Comparison of ENCODE assay signal across 9 cellular contexts in the genomic region with DNA sequence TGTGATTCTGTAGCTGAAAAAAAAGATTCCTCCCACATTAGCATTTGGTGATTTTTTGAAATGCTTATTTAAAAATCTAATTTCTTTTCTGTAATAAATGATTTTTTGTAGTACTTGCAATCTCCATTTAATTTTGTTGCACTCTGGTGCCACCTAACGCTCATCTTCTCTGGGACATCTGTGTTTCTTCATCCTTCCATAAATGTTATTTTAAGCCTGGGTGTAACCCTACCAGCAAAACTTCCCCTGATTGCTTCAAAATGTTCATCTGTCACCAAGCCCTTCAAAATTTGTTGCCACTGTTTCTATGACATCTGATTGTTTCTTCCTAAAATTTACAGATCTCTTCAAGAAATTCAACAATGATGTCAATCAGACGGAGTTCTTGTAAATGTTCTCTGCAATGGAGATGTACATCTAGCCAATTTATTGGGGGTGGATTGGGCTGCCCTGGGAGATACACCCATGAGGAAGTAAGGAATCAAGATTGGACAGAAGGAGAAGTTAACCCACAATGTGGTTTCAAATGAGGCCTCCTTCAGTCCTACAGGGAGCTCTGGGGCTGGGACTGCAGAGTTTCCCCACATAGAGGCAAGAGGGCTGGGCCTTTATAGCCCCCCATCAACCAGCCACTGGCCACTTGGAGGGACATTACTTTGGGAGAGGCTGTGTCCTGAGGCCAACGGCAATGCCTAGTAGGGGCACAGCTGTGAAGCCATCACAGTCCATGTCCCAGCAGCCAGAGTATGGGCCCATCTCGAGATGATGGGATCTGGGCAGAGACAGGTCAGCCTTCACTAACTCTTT. TPM values are rescaled to one million over a fixed set of nuclear protein-coding genes. Genes with fewer than 3 reads are reported as not detected.
DNase-seq lines count a peak whose midpoint lies in the region; ATAC-seq, FAIRE-seq and TF ChIP-seq lines count a peak whose summit lies in the region.
"Had no signal": no experiment of that assay in that cellular context is flagged by ENCODE, and none has a peak within 500 bp of the region (broad histone marks: within the 10 kb centered on the region; RNA-seq: fewer than 3 reads in every experiment).

No MANE protein-coding gene starts in this region.

- in situ Hi-C loops in transverse colon (cut with MboI; ENCODE audit: low pct_ligation_motif_present in 1 of 4, low pct_unique_long_range_greater_than_20kb in 1 of 4, low sequenced_read_pairs in 3 of 4), result loop anchor here in 1 of 4 donors (25.0 kb wide), 1 partner anchor 299 kb away; no protein-coding TSS in a partner anchor

- WGBS in transverse colon (ENCODE audit: low coverage in 1 of 2), 2 donors, result 51 to 57% methylated on average over 3 to 4 of the region's 4 CpGs

- no peaks in the 10 kb centered on the region for H3K36me3 ChIP-seq in RWPE2 (ENCODE audit: low read depth)
- H3K36me3 ChIP-seq in transverse colon, result no peaks in the 10 kb centered on the region
- H3K36me3 ChIP-seq: HAP-1 had no signal

- DNase-seq in AG04450 (ENCODE audit: low read depth, low spot score) (no peak), GM18507 (ENCODE audit: extremely low spot score, insufficient read length, low read depth) (no peak), RWPE2 (ENCODE audit: low spot score) (no peak), fibroblast of the aortic adventitia (ENCODE audit: low read depth) (peak; percentile 73), transverse colon (no peak)

- intact Hi-C loops in transverse colon (cut with DNase I; ENCODE audit: low total_unique reads), result no loop called here

- H3K9me3 ChIP-seq in AG04450 (ENCODE audit: control insufficient read depth, insufficient read depth, low read length) (no peaks in the 10 kb centered on the region), RWPE2 (ENCODE audit: severe bottlenecking) (no peaks in the 10 kb centered on the region), transverse colon (no peaks in the 10 kb centered on the region)
- H3K9me3 ChIP-seq: HAP-1 had no signal

- H3K4me1 ChIP-seq in RWPE2 (ENCODE audit: insufficient read depth, poor library complexity, severe bottlenecking), result no peaks in the 10 kb centered on the region
- no peaks in the 10 kb centered on the region for H3K4me1 ChIP-seq in transverse colon

- no peak for TF ChIP-seq EP300 in transverse colon (IDR thresholded peaks at IDR 0.05; ENCODE audit: low read depth)

- peak; percentile 52; the same call in 1 of the 3 replicates for ATAC-seq in RWPE2 (ENCODE audit: low read depth)
- no peak for ATAC-seq in GM19023 (IDR thresholded peaks at IDR 0.05; ENCODE audit: unreplicated experiment)
- ATAC-seq in GM21526 (IDR thresholded peaks at IDR 0.05; ENCODE audit: low FRiP score, unreplicated experiment), result no peak
- ATAC-seq in HG02981 (IDR thresholded peaks at IDR 0.05; ENCODE audit: unreplicated experiment), result no peak

- H3K4me3 ChIP-seq in AG04450 (ENCODE audit: low read depth, low read length) (no peak overlapping the region), RWPE2 (ENCODE audit: severe bottlenecking) (no peak overlapping the region), fibroblast of the aortic adventitia (ENCODE audit: low read depth, low read length) (no peak overlapping the region), transverse colon (no peak overlapping the region)
- H3K4me3 ChIP-seq: HAP-1 had no signal

- TF ChIP-seq CTCF in AG04450 (IDR thresholded peaks at IDR 0.05; ENCODE audit: low read depth, low read length) (peak; percentile 57), RWPE2 (IDR thresholded peaks at IDR 0.05; ENCODE audit: poor library complexity, severe bottlenecking) (peak; percentile 84), fibroblast of the aortic adventitia (IDR thresholded peaks at IDR 0.05; ENCODE audit: insufficient read depth, low read length) (peak; percentile 67), transverse colon (IDR thresholded peaks at IDR 0.05) (peak in 3 of 5 experiments; percentile 7 to 16 (median 14))

- H3K27me3 ChIP-seq in AG04450 (ENCODE audit: control insufficient read depth, insufficient read depth, low read length) (no peaks in the 10 kb centered on the region), RWPE2 (ENCODE audit: insufficient read depth, poor library complexity, severe bottlenecking) (no peaks in the 10 kb centered on the region), transverse colon (no peaks in the 10 kb centered on the region)

- FAIRE-seq in GM18507 (lab: Jason Lieb, UNC), result peak; percentile 66

- CTCF ChIA-PET in AG04450 (lab: Charles Lee), result interaction anchor here (0.6 to 5.0 kb wide), 4 partner anchors 109 to 351 kb away, joined by 3 to 72 read pairs (median 4); no protein-coding TSS in a partner anchor

- POLR2A ChIA-PET in AG04450 (lab: Yijun Ruan, JAX), result no interaction called here

- H3K27ac ChIP-seq in AG04450 (ENCODE audit: low read depth, low read length) (no peak overlapping the region), RWPE2 (ENCODE audit: poor library complexity, severe bottlenecking) (no peak overlapping the region), transverse colon (no peak overlapping the region)

- no peak for TF ChIP-seq POLR2A in transverse colon (IDR thresholded peaks at IDR 0.05)

RNA-seq across cellular contexts. Expression of a gene that starts 23.3 kb away (rescaled TPM):
- polyA plus RNA-seq in AG04450 (2011; rRNA removed), result 0.61 and 0.66 TPM in 2 replicates
- polyA minus RNA-seq in AG04450 (2011; rRNA and poly(A)+ RNA removed), result 1.1 and 1.4 TPM in 2 replicates
- total RNA-seq in fibroblast of the aortic adventitia (ENCODE audit: low replicate concordance), result 1.5 and 7.6 TPM in 2 replicates
- 10 to 100 TPM in 2 of 4 donors, 1 to 10 TPM in 2; 3.3 to 31.4 (median 13.4) TPM for total RNA-seq in transverse colon

Comparison
In these comparisons a context has a peak if more than half of its experiments do, and no peak if none do; other contexts are left out.
1. CTCF ChIP-seq: peak in every context shown above with its lines; median percentile 84 in RWPE2; 67 in fibroblast of the aortic adventitia; 57 in AG04450; 14 in transverse colon.